11 cellular contexts compared by ENCODE assay signal in the genomic region with DNA sequence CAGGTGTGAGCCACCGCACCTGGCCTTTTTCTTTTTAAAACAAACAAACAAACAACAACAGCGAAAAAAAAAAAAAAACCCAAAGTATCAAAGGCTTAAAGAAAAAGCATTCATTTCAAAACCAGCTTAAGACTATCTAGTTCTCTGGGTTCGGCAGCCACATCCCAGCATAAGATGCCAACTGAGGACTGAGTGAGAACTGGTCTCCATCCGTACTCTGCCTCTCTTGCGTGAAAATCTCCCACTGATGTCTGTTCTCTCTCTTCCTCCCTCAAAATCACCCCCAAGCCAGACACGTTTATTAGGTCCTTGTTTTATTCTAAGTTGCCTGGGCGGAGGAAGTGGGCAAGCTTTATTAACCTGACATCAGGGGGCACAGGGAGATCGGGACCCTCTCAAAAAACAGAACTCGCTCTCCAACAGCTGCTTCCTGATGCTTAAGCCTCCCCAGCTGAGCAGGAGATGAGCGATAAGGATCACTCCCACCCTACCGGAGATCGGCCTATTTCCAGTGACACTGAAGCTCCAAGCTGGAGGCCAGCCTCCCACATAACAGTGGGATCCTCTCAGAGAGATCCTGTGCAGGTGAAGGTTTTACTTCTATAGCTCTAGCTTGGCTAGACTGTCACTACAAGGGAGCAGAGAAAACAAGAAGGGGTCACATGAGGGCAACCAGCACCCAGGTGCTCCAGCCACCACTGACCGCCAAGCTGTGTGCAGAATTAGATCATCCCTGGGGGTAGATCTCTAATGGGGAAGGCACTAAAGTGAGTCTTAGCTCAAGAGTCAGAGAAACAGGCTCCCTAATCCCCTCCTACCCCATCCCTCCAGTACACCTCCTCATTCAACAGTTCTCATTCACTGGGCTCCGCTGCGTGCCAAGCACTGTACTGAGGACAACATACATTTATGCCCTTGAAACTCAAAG. TPM values are rescaled to one million over a fixed set of nuclear protein-coding genes. Genes with fewer than 3 reads are reported as not detected.
DNase-seq lines count a peak whose midpoint lies in the region; ATAC-seq and TF ChIP-seq lines count a peak whose summit lies in the region.
"Had no signal": no experiment of that assay in that cellular context is flagged by ENCODE, and none has a peak within 500 bp of the region (broad histone marks: within the 10 kb centered on the region; RNA-seq: fewer than 3 reads in every experiment).

No MANE protein-coding gene starts in this region.

- H3K36me3 ChIP-seq in endodermal cell (ENCODE audit: control insufficient read depth, insufficient read depth, low read length) (peaks cover 36% of the 10 kb centered on the region), parathyroid adenoma (ENCODE audit: control insufficient read depth, insufficient read depth, low read length) (no peaks in the 10 kb centered on the region)
- H3K36me3 ChIP-seq: tibial artery had no signal

- H3K27me3 ChIP-seq in endodermal cell (ENCODE audit: control insufficient read depth, insufficient read depth, low read length, poor library complexity, severe bottlenecking): no peaks in the 10 kb centered on the region
- no peaks in the 10 kb centered on the region for H3K27me3 ChIP-seq in parathyroid adenoma (ENCODE audit: control insufficient read depth, insufficient read depth, low read length)
- H3K27me3 ChIP-seq in foreskin keratinocyte: no peaks in the 10 kb centered on the region
- H3K27me3 ChIP-seq: tibial artery had no signal

- peaks cover 72% of the 10 kb centered on the region for H3K79me2 ChIP-seq in parathyroid adenoma

- H3K4me1 ChIP-seq in endodermal cell (ENCODE audit: control insufficient read depth, insufficient read depth, low read length) (no peaks in the 10 kb centered on the region), parathyroid adenoma (peaks cover 23% of the 10 kb centered on the region), foreskin keratinocyte (peaks cover 6% of the 10 kb centered on the region)

- H3K9me3 Mint-ChIP-seq in endodermal cell: no peaks in the 10 kb centered on the region

- H3K4me3 Mint-ChIP-seq in endodermal cell: no peak overlapping the region

- TF ChIP-seq CTCF in endodermal cell (conservative IDR thresholded peaks at IDR 0.05): no peak
- TF ChIP-seq CTCF in parathyroid adenoma (IDR thresholded peaks at IDR 0.05): no peak
- no peak for TF ChIP-seq CTCF in foreskin keratinocyte (conservative IDR thresholded peaks at IDR 0.05)

- peak overlapping the region; percentile 80 for H3K27ac Mint-ChIP-seq in endodermal cell

- peaks cover 31% of the 10 kb centered on the region for H3K36me3 Mint-ChIP-seq in endodermal cell (ENCODE audit: low read depth)

- peak; percentile 62 for ATAC-seq in GM18868 (IDR thresholded peaks at IDR 0.05; ENCODE audit: unreplicated experiment)
- peak; percentile 80 for ATAC-seq in HG03460 (IDR thresholded peaks at IDR 0.05; ENCODE audit: unreplicated experiment)
- ATAC-seq in foreskin keratinocyte: no peak
- no peak for ATAC-seq in HG02610 (IDR thresholded peaks at IDR 0.05; ENCODE audit: unreplicated experiment)

- H3K4me3 ChIP-seq in endodermal cell (ENCODE audit: low read length) (no peak overlapping the region), parathyroid adenoma (ENCODE audit: low read depth, low read length) (no peak overlapping the region)
- H3K4me3 ChIP-seq: tibial artery had no signal

- H3K27me3 Mint-ChIP-seq in endodermal cell (ENCODE audit: insufficient read depth): no peaks in the 10 kb centered on the region

- no peak overlapping the region for H2AFZ ChIP-seq in parathyroid adenoma

- DNase-seq in endodermal cell: no peak
- no peak for DNase-seq in foreskin keratinocyte
- DNase-seq in A172 (ENCODE audit: low spot score): no peak
- no peak for DNase-seq in ureter (ENCODE audit: low spot score)
- DNase-seq: activated CD4-positive, CD25-positive, alpha-beta regulatory T cell treated with anti-CD3 and anti-CD28 coated beads, Interleukin-2, amount 50 U/mL, for 72 hours; tibial artery had no signal

- no peak overlapping the region for H3K4me2 ChIP-seq in parathyroid adenoma (ENCODE audit: low read length)

- WGBS in endodermal cell (ENCODE audit: insufficient coverage in 1 of 2, insufficient read length in 1 of 2), 2 experiments: 92 to 97% methylated on average over 7 to 15 of the region's 15 CpGs

- peak overlapping the region; percentile 24 for H3K27ac ChIP-seq in endodermal cell (ENCODE audit: low read depth, low read length)
- H3K27ac ChIP-seq in parathyroid adenoma: peak overlapping the region; percentile 9
- H3K27ac ChIP-seq in foreskin keratinocyte: no peak overlapping the region
- H3K27ac ChIP-seq: tibial artery had no signal

- no peak overlapping the region for H3K9ac ChIP-seq in endodermal cell (ENCODE audit: extremely low read depth, low read length, poor library complexity, severe bottlenecking)
- no peak overlapping the region for H3K9ac ChIP-seq in parathyroid adenoma

- no peaks in the 10 kb centered on the region for H3K9me3 ChIP-seq in endodermal cell (ENCODE audit: control insufficient read depth, low read length)
- H3K9me3 ChIP-seq in parathyroid adenoma (ENCODE audit: control insufficient read depth, low read length): no peaks in the 10 kb centered on the region
- H3K9me3 ChIP-seq: tibial artery had no signal

- H3K4me1 Mint-ChIP-seq in endodermal cell: peaks cover 14% of the 10 kb centered on the region

RNA-seq across cellular contexts. Expression of a gene that starts 13.6 kb away (rescaled TPM):
- 10 to 100 TPM; 38.5 to 49.7 TPM for total RNA-seq in endodermal cell
- polyA plus RNA-seq in endodermal cell (2013, experiment 1 of 2): 57.7 TPM
- 49.6 TPM for polyA plus RNA-seq in endodermal cell (2013, experiment 2 of 2)
- total RNA-seq in foreskin keratinocyte: 18.7 and 20.3 TPM in 2 replicates
- 14.5 and 16.4 TPM in 2 replicates for polyA plus RNA-seq in foreskin keratinocyte
- total RNA-seq in A172 (2014; rRNA removed; shearing (Covaris generic)): 42.1 and 53.8 TPM in 2 replicates
- total RNA-seq in ureter: 70.8 TPM

RNA-seq across cellular contexts. Expression of a gene that starts 36.5 kb away (rescaled TPM):
- total RNA-seq in endodermal cell (under 1 TPM; 0.29 to 0.58 TPM), foreskin keratinocyte (not detected in 2 replicates), ureter (not detected)
- polyA plus RNA-seq in endodermal cell (2013, experiment 1 of 2): not detected
- polyA plus RNA-seq in endodermal cell (2013, experiment 2 of 2): not detected
- not detected in 2 replicates for polyA plus RNA-seq in foreskin keratinocyte
- total RNA-seq in A172 (2014; rRNA removed; shearing (Covaris generic)): not detected in 2 replicates
- total RNA-seq: MCF 10A had no signal

Comparison
In these comparisons a context has a peak if more than half of its experiments do, and no peak if none do; other contexts are left out.
1. ATAC-seq: peak in GM18868 (single experiment) and HG03460 (single experiment); none in foreskin keratinocyte (single experiment) and HG02610 (single experiment).